ENCODE assay signal across 24 cellular contexts in genomic region chr3:49606427-49606826, GRCh38. TPM values are rescaled to one million over a fixed set of nuclear protein-coding genes. Genes with fewer than 3 reads are reported as not detected.
DNase-seq lines count a peak whose midpoint lies in the region; ATAC-seq and TF ChIP-seq lines count a peak whose summit lies in the region.
"Had no signal": no experiment of that assay in that cellular context is flagged by ENCODE, and none has a peak within 500 bp of the region (broad histone marks: within the 10 kb centered on the region; RNA-seq: fewer than 3 reads in every experiment).

No MANE protein-coding gene starts in this region.

- H3K27me3 Mint-ChIP-seq in activated naive CD4-positive, alpha-beta T cell treated with anti-CD3 and anti-CD28 coated beads, Interleukin-2, amount 10 ng/mL, durations not matched to agents 7 days and 5 days = no peaks in the 10 kb centered on the region
- no peaks in the 10 kb centered on the region for H3K27me3 Mint-ChIP-seq in T-helper 17 cell
- H3K27me3 Mint-ChIP-seq: activated naive CD8-positive, alpha-beta T cell treated with anti-CD3 and anti-CD28 coated beads, Interleukin-2, amount 10 ng/mL, durations not matched to agents 7 days and 5 days had no signal

- no peaks in the 10 kb centered on the region for H3K36me3 ChIP-seq in upper lobe of right lung
- H3K36me3 ChIP-seq: esophagus squamous epithelium, ovary, upper lobe of left lung had no signal

- H3K27me3 ChIP-seq in upper lobe of right lung = no peaks in the 10 kb centered on the region
- H3K27me3 ChIP-seq: esophagus squamous epithelium, ovary, upper lobe of left lung had no signal

- H3K36me3 Mint-ChIP-seq in activated naive CD4-positive, alpha-beta T cell treated with anti-CD3 and anti-CD28 coated beads, Interleukin-2, amount 10 ng/mL, durations not matched to agents 7 days and 5 days = no peaks in the 10 kb centered on the region
- H3K36me3 Mint-ChIP-seq in T-helper 17 cell (ENCODE audit: low read depth) = no peaks in the 10 kb centered on the region
- H3K36me3 Mint-ChIP-seq: activated naive CD8-positive, alpha-beta T cell treated with anti-CD3 and anti-CD28 coated beads, Interleukin-2, amount 10 ng/mL, durations not matched to agents 7 days and 5 days had no signal

- H3K4me1 ChIP-seq in upper lobe of right lung = no peaks in the 10 kb centered on the region
- H3K4me1 ChIP-seq: upper lobe of left lung had no signal

- CTCF ChIA-PET in activated naive CD4-positive, alpha-beta T cell treated with anti-CD3 and anti-CD28 coated beads, Interleukin-2, amount 10 ng/mL, durations not matched to agents 7 days and 5 days (lab: Charles Lee) = no interaction called here

- H3K27ac Mint-ChIP-seq in activated naive CD4-positive, alpha-beta T cell treated with anti-CD3 and anti-CD28 coated beads, Interleukin-2, amount 10 ng/mL, durations not matched to agents 7 days and 5 days = no peak overlapping the region
- peak overlapping the region; percentile 60 for H3K27ac Mint-ChIP-seq in T-helper 17 cell
- H3K27ac Mint-ChIP-seq: activated naive CD8-positive, alpha-beta T cell treated with anti-CD3 and anti-CD28 coated beads, Interleukin-2, amount 10 ng/mL, durations not matched to agents 7 days and 5 days; activated T-helper 1 cell treated with anti-CD3 and anti-CD28 coated beads, Interleukin-12 subunit alpha, Interleukin-12 subunit beta, Interleukin-2, Interleukin-4 antibody, amounts not matched to agents 30 ng/mL and 10 ng/mL and 1 ng/mL, durations not matched to agents 14 hours and 24 hours and 36 hours; nephron had no signal

- TF ChIP-seq CTCF in upper lobe of right lung (IDR thresholded peaks at IDR 0.05) = no peak

- intact Hi-C loops in upper lobe of right lung (cut with DNase I) = no loop called here

- H3K4me1 Mint-ChIP-seq in activated naive CD4-positive, alpha-beta T cell treated with anti-CD3 and anti-CD28 coated beads, Interleukin-2, amount 10 ng/mL, durations not matched to agents 7 days and 5 days = peaks cover 20% of the 10 kb centered on the region
- H3K4me1 Mint-ChIP-seq in T-helper 17 cell = peaks cover 19% of the 10 kb centered on the region
- H3K4me1 Mint-ChIP-seq: nephron had no signal

- H3K27ac ChIP-seq in upper lobe of right lung = no peak overlapping the region
- H3K27ac ChIP-seq: C4-2B, ovary, upper lobe of left lung had no signal

- no peaks in the 10 kb centered on the region for H3K9me3 Mint-ChIP-seq in activated naive CD4-positive, alpha-beta T cell treated with anti-CD3 and anti-CD28 coated beads, Interleukin-2, amount 10 ng/mL, durations not matched to agents 7 days and 5 days
- H3K9me3 Mint-ChIP-seq: activated naive CD8-positive, alpha-beta T cell treated with anti-CD3 and anti-CD28 coated beads, Interleukin-2, amount 10 ng/mL, durations not matched to agents 7 days and 5 days; activated T-helper 1 cell treated with anti-CD3 and anti-CD28 coated beads, Interleukin-12 subunit alpha, Interleukin-12 subunit beta, Interleukin-2, Interleukin-4 antibody, amounts not matched to agents 30 ng/mL and 10 ng/mL and 1 ng/mL, durations not matched to agents 14 hours and 24 hours and 36 hours; nephron had no signal

- no peak overlapping the region for H3K4me3 Mint-ChIP-seq in activated naive CD4-positive, alpha-beta T cell treated with anti-CD3 and anti-CD28 coated beads, Interleukin-2, amount 10 ng/mL, durations not matched to agents 7 days and 5 days
- no peak overlapping the region for H3K4me3 Mint-ChIP-seq in T-helper 17 cell
- H3K4me3 Mint-ChIP-seq: activated naive CD8-positive, alpha-beta T cell treated with anti-CD3 and anti-CD28 coated beads, Interleukin-2, amount 10 ng/mL, durations not matched to agents 7 days and 5 days; activated T-helper 1 cell treated with anti-CD3 and anti-CD28 coated beads, Interleukin-12 subunit alpha, Interleukin-12 subunit beta, Interleukin-2, Interleukin-4 antibody, amounts not matched to agents 30 ng/mL and 10 ng/mL and 1 ng/mL, durations not matched to agents 14 hours and 24 hours and 36 hours; nephron had no signal

- peak; percentile 25 for DNase-seq in activated naive CD4-positive, alpha-beta T cell treated with anti-CD3 and anti-CD28 coated beads, Interleukin-2, amount 10 ng/mL, durations not matched to agents 7 days and 5 days
- no peak for DNase-seq in activated naive CD4-positive, alpha-beta T cell treated with anti-CD3 and anti-CD28 coated beads, Interleukin-2, amount 50 U/mL, for 16 hours
- DNase-seq in KG1 (lab: John Stamatoyannopoulos, UW) (peak; percentile 2), T-helper 17 cell (no peak), upper lobe of right lung (peak; percentile 52), amniotic stem cell (lab: John Stamatoyannopoulos, UW) (no peak)
- DNase-seq: activated CD4-positive, alpha-beta T cell treated with anti-CD3 and anti-CD28 coated beads, Interleukin-2, amount 50 U/mL, for 1 hour; activated naive CD8-positive, alpha-beta T cell treated with anti-CD3 and anti-CD28 coated beads, Interleukin-2, amount 10 ng/mL, durations not matched to agents 7 days and 5 days; EL; esophagus squamous epithelium; foreskin melanocyte; NCI-H187 treated with DMSO at 0.1 percent for 48 hours; NCI-H526 treated with DMSO at 0.1 percent for 48 hours; ovary; retina; SW 1271; T1000; upper lobe of left lung had no signal

- H3K9me3 ChIP-seq in T-helper 17 cell (ENCODE audit: control insufficient read depth, low read length, poor library complexity, severe bottlenecking) (no peaks in the 10 kb centered on the region), upper lobe of right lung (no peaks in the 10 kb centered on the region)
- H3K9me3 ChIP-seq: esophagus squamous epithelium, ovary, upper lobe of left lung had no signal

- no peak for ATAC-seq in T-helper 17 cell
- ATAC-seq in upper lobe of right lung = no peak
- ATAC-seq in HG03045 (IDR thresholded peaks at IDR 0.05; ENCODE audit: unreplicated experiment) = no peak
- ATAC-seq: HepG2 had no signal

- no peak overlapping the region for H3K4me3 ChIP-seq in upper lobe of right lung
- H3K4me3 ChIP-seq: esophagus squamous epithelium, ovary, smooth muscle cell, upper lobe of left lung had no signal

RNA-seq across cellular contexts. Expression of gene BSN, which starts 52.1 kb away (rescaled TPM):
- total RNA-seq in T-helper 17 cell (under 1 TPM; 0.12 to 0.29 TPM), upper lobe of right lung (0.43 TPM)

Comparison
In these comparisons a context has a peak if more than half of its experiments do, and no peak if none do; other contexts are left out.
1. DNase-seq: peak in activated naive CD4-positive, alpha-beta T cell treated with anti-CD3 and anti-CD28 coated beads, Interleukin-2, amount 10 ng/mL, durations not matched to agents 7 days and 5 days (single experiment), KG1 (single experiment) and upper lobe of right lung (single experiment); none in activated naive CD4-positive, alpha-beta T cell treated with anti-CD3 and anti-CD28 coated beads, Interleukin-2, amount 50 U/mL, for 16 hours (single experiment), T-helper 17 cell (0 of 3) and amniotic stem cell (single experiment).